8 cellular contexts compared by ENCODE assay signal in genomic region chr2:188369365-188369764, GRCh38.
DNase-seq lines count a peak whose midpoint lies in the region; ATAC-seq and TF ChIP-seq lines count a peak whose summit lies in the region.

No MANE protein-coding gene starts in this region.

- no TSS peak for BruUV-seq in Calu3 (replicated peaks; lab: Mats Ljungman, UMichigan)

- H3K27ac Mint-ChIP-seq in Calu3 (ENCODE audit: unreplicated experiment) (no peak overlapping the region), chondrocyte (ENCODE audit: unreplicated experiment) (no peak overlapping the region)

- no peaks in the 10 kb centered on the region for H3K4me1 ChIP-seq in liver (ENCODE audit: control insufficient read depth in 4 of 4, insufficient read depth in 4 of 4, low read length in 3 of 4)

- peaks cover 24% of the 10 kb centered on the region for H3K4me1 Mint-ChIP-seq in Calu3 (ENCODE audit: low read depth, unreplicated experiment)
- peaks cover 16% of the 10 kb centered on the region for H3K4me1 Mint-ChIP-seq in chondrocyte (ENCODE audit: low read depth)

- no peaks in the 10 kb centered on the region for H3K9me3 ChIP-seq in liver (ENCODE audit: control insufficient read depth in 4 of 4, low read length in 3 of 4)

- peak; percentile 64 for TF ChIP-seq CTCF in Calu3 (IDR thresholded peaks at IDR 0.05; ENCODE audit: unreplicated experiment)
- TF ChIP-seq CTCF in chondrocyte (IDR thresholded peaks at IDR 0.05), result peak; percentile 83
- TF ChIP-seq CTCF in liver (IDR thresholded peaks at IDR 0.05; ENCODE audit: low read depth, low read length, missing input control), result peak; percentile 60

- no peaks in the 10 kb centered on the region for H3K36me3 Mint-ChIP-seq in Calu3 (ENCODE audit: insufficient read depth, unreplicated experiment)
- no peaks in the 10 kb centered on the region for H3K36me3 Mint-ChIP-seq in chondrocyte (ENCODE audit: low read depth)

- H3K27me3 ChIP-seq in liver (ENCODE audit: control insufficient read depth in 4 of 4, insufficient read depth in 4 of 4, low read length in 3 of 4), result no peaks in the 10 kb centered on the region

- TF ChIP-seq RAD21 in liver (IDR thresholded peaks at IDR 0.05), result peak; percentile 74 to 83

- H3K4me3 ChIP-seq in liver (ENCODE audit: low read depth in 1 of 3, low read length in 3 of 3), result no peak overlapping the region

- no peak overlapping the region for H3K9ac ChIP-seq in liver (ENCODE audit: low read depth in 1 of 2, low read length in 2 of 2)

- CTCF ChIA-PET in Calu3 (lab: Charles Lee), result interaction anchor here (1.2 kb wide), 1 partner anchor 77 kb away, joined by 4 read pairs; the partner anchor contains the start of gene GULP1

- H3K4me3 Mint-ChIP-seq in Calu3 (ENCODE audit: low read depth, unreplicated experiment), result no peak overlapping the region
- H3K4me3 Mint-ChIP-seq in chondrocyte (ENCODE audit: unreplicated experiment), result no peak overlapping the region

- H3K27me3 Mint-ChIP-seq in Calu3 (ENCODE audit: unreplicated experiment) (no peaks in the 10 kb centered on the region), chondrocyte (ENCODE audit: low read depth) (no peaks in the 10 kb centered on the region)

- intact Hi-C loops in Calu3 (cut with micrococcal nuclease; ENCODE audit: unreplicated experiment), result loop anchor here (2.0 kb wide), 1 partner anchor 79 kb away; the partner anchor contains the start of gene GULP1

- H3K9me3 Mint-ChIP-seq in Calu3 (ENCODE audit: low read depth, unreplicated experiment), result no peaks in the 10 kb centered on the region
- H3K9me3 Mint-ChIP-seq in chondrocyte (ENCODE audit: low read depth), result no peaks in the 10 kb centered on the region

- 15% methylated on average over 3 of the region's 3 CpGs for WGBS in liver

- DNase-seq in Calu3 (peak; percentile 44), NCI-H526 treated with DMSO at 0.1 percent for 48 hours (lab: John Stamatoyannopoulos, UW) (peak; percentile 14), chondrocyte (ENCODE audit: low spot score) (no peak), ecto neural progenitor cell (ENCODE audit: low spot score) (no peak)

- no peaks in the 10 kb centered on the region for H3K36me3 ChIP-seq in liver (ENCODE audit: control insufficient read depth in 4 of 4, insufficient read depth in 3 of 4, low read depth in 1 of 4, low read length in 3 of 4)

- peak; percentile 90 for ATAC-seq in GM18868 (IDR thresholded peaks at IDR 0.05; ENCODE audit: unreplicated experiment)
- peak; percentile 53 for ATAC-seq in HG03045 (IDR thresholded peaks at IDR 0.05; ENCODE audit: unreplicated experiment)
- ATAC-seq in GM21381 (IDR thresholded peaks at IDR 0.05; ENCODE audit: unreplicated experiment), result no peak

- H3K27ac ChIP-seq in liver (ENCODE audit: low read depth in 1 of 2, low read length in 2 of 2), result no peak overlapping the region

TF ChIP-seq in liver, 16 proteins besides CTCF, POLR2A, EP300 and RAD21:
- TF ChIP-seq JUND (IDR thresholded peaks at IDR 0.05), result no peak
- no peak for TF ChIP-seq FOXA2 (IDR thresholded peaks at IDR 0.05)
- no peak for TF ChIP-seq ATF3 (IDR thresholded peaks at IDR 0.05)

Comparison
In these comparisons a context has a peak if more than half of its experiments do, and no peak if none do; other contexts are left out.
1. DNase-seq: peak in Calu3 (single experiment) and NCI-H526 treated with DMSO at 0.1 percent for 48 hours (single experiment); none in chondrocyte (single experiment) and ecto neural progenitor cell (single experiment).
2. Peak in every context shown above with its lines, with median percentiles within 50 percentile points of each other: CTCF ChIP-seq.